ENCODE assay signal across 17 cellular contexts in genomic region chr20:60820149-60820548, GRCh38.
DNase-seq lines count a peak whose midpoint lies in the region; ATAC-seq and TF ChIP-seq lines count a peak whose summit lies in the region.
"Had no signal": no experiment of that assay in that cellular context is flagged by ENCODE, and none has a peak within 500 bp of the region (broad histone marks: within the 10 kb centered on the region; RNA-seq: fewer than 3 reads in every experiment).

No MANE protein-coding gene starts in this region.

- no peak overlapping the region for H3K4me3 ChIP-seq in cardiac muscle cell
- H3K4me3 ChIP-seq in right atrium auricular region = no peak overlapping the region
- H3K4me3 ChIP-seq in KMS-11 (IDR thresholded peaks at IDR 0.05; ENCODE audit: insufficient read depth, low read depth, low read length) = no peak overlapping the region
- no peak overlapping the region for H3K4me3 ChIP-seq in esophagus muscularis mucosa
- H3K4me3 ChIP-seq: GM23338 had no signal

- peak overlapping the region; percentile 23; the same call in 1 of the 2 replicates for H3K4me2 ChIP-seq in KMS-11
- H3K4me2 ChIP-seq: GM23338 had no signal

- H3K36me3 ChIP-seq in cardiac muscle cell (no peaks in the 10 kb centered on the region), right atrium auricular region (no peaks in the 10 kb centered on the region), KMS-11 (ENCODE audit: insufficient read depth) (no peaks in the 10 kb centered on the region), esophagus muscularis mucosa (no peaks in the 10 kb centered on the region)

- no peak overlapping the region for H3K9ac ChIP-seq in KMS-11

- ATAC-seq in sciatic nerve (peak; percentile 74), GM19395 (IDR thresholded peaks at IDR 0.05; ENCODE audit: unreplicated experiment) (no peak)
- ATAC-seq: GM23338, HCT116 had no signal

- H3K27me3 ChIP-seq in cardiac muscle cell (no peaks in the 10 kb centered on the region), right atrium auricular region (no peaks in the 10 kb centered on the region), KMS-11 (ENCODE audit: insufficient read depth, low read depth) (no peaks in the 10 kb centered on the region), esophagus muscularis mucosa (no peaks in the 10 kb centered on the region)

- TF ChIP-seq CTCF in cardiac muscle cell (IDR thresholded peaks at IDR 0.05; ENCODE audit: low read depth, low read length) (no peak), right atrium auricular region (IDR thresholded peaks at IDR 0.05) (no peak), KMS-11 (conservative IDR thresholded peaks at IDR 0.05; ENCODE audit: low read depth, low read length) (no peak), esophagus muscularis mucosa (IDR thresholded peaks at IDR 0.05) (no peak)

- DNase-seq in cardiac muscle cell (ENCODE audit: low read depth in 1 of 2, low spot score in 1 of 2) = no peak
- DNase-seq in right atrium auricular region (ENCODE audit: low spot score) = no peak
- peak; percentile 74 for DNase-seq in esophagus muscularis mucosa (ENCODE audit: extremely low spot score)
- no peak for DNase-seq in sciatic nerve (ENCODE audit: low spot score)
- no peak for DNase-seq in NCI-H1694 (lab: John Stamatoyannopoulos, UW)
- no peak for DNase-seq in NCI-H345 (lab: John Stamatoyannopoulos, UW)
- DNase-seq: C1 segment of cervical spinal cord, Calu3, COR-L47, DMS53, DMS79 treated with DMSO at 0.1 percent for 48 hours, H9 had no signal

- WGBS in esophagus muscularis mucosa = 63% methylated on average over 4 of the region's 4 CpGs

- no peaks in the 10 kb centered on the region for H3K79me2 ChIP-seq in KMS-11 (ENCODE audit: insufficient read depth, low read depth)

- H3K27ac ChIP-seq in cardiac muscle cell (peak overlapping the region; percentile 70), right atrium auricular region (no peak overlapping the region), KMS-11 (peak overlapping the region; percentile 24; the same call in 1 of the 2 replicates), esophagus muscularis mucosa (replicated peaks in 1 of 4) (no peak overlapping the region)
- H3K27ac ChIP-seq: 22Rv1 had no signal

- intact Hi-C loops in esophagus muscularis mucosa (cut with DNase I) (no loop called here), sciatic nerve (cut with DNase I) (no loop called here)

- TF ChIP-seq EP300 in esophagus muscularis mucosa (IDR thresholded peaks at IDR 0.05) = no peak

- no peak for TF ChIP-seq POLR2A in esophagus muscularis mucosa (IDR thresholded peaks at IDR 0.05; ENCODE audit: low read depth)

- H4K20me1 ChIP-seq in KMS-11 (ENCODE audit: insufficient read depth) = no peaks in the 10 kb centered on the region

- peaks cover 31% of the 10 kb centered on the region for H3K4me1 ChIP-seq in cardiac muscle cell (ENCODE audit: low read depth)
- H3K4me1 ChIP-seq in right atrium auricular region = no peaks in the 10 kb centered on the region
- H3K4me1 ChIP-seq in KMS-11 (ENCODE audit: low read depth, poor library complexity, severe bottlenecking) = peaks cover 69% of the 10 kb centered on the region
- H3K4me1 ChIP-seq in esophagus muscularis mucosa = no peaks in the 10 kb centered on the region

- H3K9me3 ChIP-seq in cardiac muscle cell (ENCODE audit: low read depth) = no peaks in the 10 kb centered on the region
- H3K9me3 ChIP-seq in right atrium auricular region = no peaks in the 10 kb centered on the region
- no peaks in the 10 kb centered on the region for H3K9me3 ChIP-seq in esophagus muscularis mucosa

- no peak overlapping the region for H2AFZ ChIP-seq in KMS-11 (ENCODE audit: low read depth)
- H2AFZ ChIP-seq: GM23338 had no signal

Comparison
In these comparisons a context has a peak if more than half of its experiments do, and no peak if none do; other contexts are left out.
1. H3K27ac ChIP-seq: peak in cardiac muscle cell (single experiment) and KMS-11 (single experiment); none in right atrium auricular region (0 of 2) and esophagus muscularis mucosa (0 of 4).